ENCODE assay signal across 8 cellular contexts in genomic region chr5:149162401-149163084, GRCh38. TPM values are rescaled to one million over a fixed set of nuclear protein-coding genes. Genes with fewer than 3 reads are reported as not detected.
DNase-seq lines count a peak whose midpoint lies in the region; ATAC-seq and TF ChIP-seq lines count a peak whose summit lies in the region.
"Had no signal": no experiment of that assay in that cellular context is flagged by ENCODE, and none has a peak within 500 bp of the region (broad histone marks: within the 10 kb centered on the region; RNA-seq: fewer than 3 reads in every experiment).

No MANE protein-coding gene starts in this region.

- no peak overlapping the region for H3K4me3 Mint-ChIP-seq in activated T-helper 17 cell treated with anti-CD3 and anti-CD28 coated beads, Interleukin-2, amount 50 U/mL, for 72 hours
- no peak overlapping the region for H3K4me3 Mint-ChIP-seq in stimulated activated memory B cell treated with anti-CD40 and anti-IgM and Interleukin-4, amounts not matched to agents 10 μg/mL and 1 μg/mL and 100 μg/mL, for 72 hours
- H3K4me3 Mint-ChIP-seq in activated T-helper 2 cell treated with anti-CD3 and anti-CD28 coated beads, Interferon-gamma antibody, Interleukin-2, Interleukin-4, amounts not matched to agents 10 μg/mL and 5 μg/mL and 100 μg/mL, durations not matched to agents 14 hours and 24 hours and 36 hours (ENCODE audit: low read depth), result no peak overlapping the region
- H3K4me3 Mint-ChIP-seq in HFFc6, result no peak overlapping the region

- TF ChIP-seq CTCF in HFFc6 (IDR thresholded peaks at IDR 0.05), result no peak

- H3K9me3 Mint-ChIP-seq in activated T-helper 17 cell treated with anti-CD3 and anti-CD28 coated beads, Interleukin-2, amount 50 U/mL, for 72 hours, result no peaks in the 10 kb centered on the region
- H3K9me3 Mint-ChIP-seq in stimulated activated memory B cell treated with anti-CD40 and anti-IgM and Interleukin-4, amounts not matched to agents 10 μg/mL and 1 μg/mL and 100 μg/mL, for 72 hours, result no peaks in the 10 kb centered on the region
- no peaks in the 10 kb centered on the region for H3K9me3 Mint-ChIP-seq in activated T-helper 2 cell treated with anti-CD3 and anti-CD28 coated beads, Interferon-gamma antibody, Interleukin-2, Interleukin-4, amounts not matched to agents 10 μg/mL and 5 μg/mL and 100 μg/mL, durations not matched to agents 14 hours and 24 hours and 36 hours
- H3K9me3 Mint-ChIP-seq in HFFc6, result no peaks in the 10 kb centered on the region

- ATAC-seq in GM19438 (IDR thresholded peaks at IDR 0.05; ENCODE audit: low read depth, unreplicated experiment) (peak; percentile 86), HG03039 (IDR thresholded peaks at IDR 0.05; ENCODE audit: unreplicated experiment) (peak; percentile 69)
- peak; percentile 44 for ATAC-seq in activated T-helper 17 cell treated with anti-CD3 and anti-CD28 coated beads, Interleukin-2, amount 50 U/mL, for 72 hours (replicated peaks)
- peak; percentile 64 for ATAC-seq in stimulated activated memory B cell treated with anti-CD40 and anti-IgM and Interleukin-4, amounts not matched to agents 10 μg/mL and 1 μg/mL and 100 μg/mL, for 72 hours
- ATAC-seq: left colon had no signal

- no peak for DNase-seq in activated T-helper 2 cell treated with anti-CD3 and anti-CD28 coated beads, Interferon-gamma antibody, Interleukin-2, Interleukin-4, amounts not matched to agents 10 μg/mL and 5 μg/mL and 100 μg/mL, durations not matched to agents 14 hours and 24 hours and 36 hours (ENCODE audit: low spot score)
- DNase-seq in HFFc6, result no peak
- no peak for DNase-seq in NCI-H345 (lab: John Stamatoyannopoulos, UW)
- DNase-seq: left colon had no signal

- H3K27me3 Mint-ChIP-seq in activated T-helper 17 cell treated with anti-CD3 and anti-CD28 coated beads, Interleukin-2, amount 50 U/mL, for 72 hours, result peaks cover 6% of the 10 kb centered on the region
- H3K27me3 Mint-ChIP-seq in stimulated activated memory B cell treated with anti-CD40 and anti-IgM and Interleukin-4, amounts not matched to agents 10 μg/mL and 1 μg/mL and 100 μg/mL, for 72 hours, result peaks cover 10% of the 10 kb centered on the region
- peaks cover 20% of the 10 kb centered on the region for H3K27me3 Mint-ChIP-seq in activated T-helper 2 cell treated with anti-CD3 and anti-CD28 coated beads, Interferon-gamma antibody, Interleukin-2, Interleukin-4, amounts not matched to agents 10 μg/mL and 5 μg/mL and 100 μg/mL, durations not matched to agents 14 hours and 24 hours and 36 hours (ENCODE audit: low read depth)
- H3K27me3 Mint-ChIP-seq in HFFc6 (ENCODE audit: insufficient read depth), result no peaks in the 10 kb centered on the region; the same call in 1 of the 2 replicates

- intact Hi-C loops in activated T-helper 2 cell treated with anti-CD3 and anti-CD28 coated beads, Interferon-gamma antibody, Interleukin-2, Interleukin-4, amounts not matched to agents 10 μg/mL and 5 μg/mL and 100 μg/mL, durations not matched to agents 14 hours and 24 hours and 36 hours (cut with micrococcal nuclease), result no loop called here

- H3K27ac Mint-ChIP-seq in activated T-helper 17 cell treated with anti-CD3 and anti-CD28 coated beads, Interleukin-2, amount 50 U/mL, for 72 hours, result no peak overlapping the region
- H3K27ac Mint-ChIP-seq in stimulated activated memory B cell treated with anti-CD40 and anti-IgM and Interleukin-4, amounts not matched to agents 10 μg/mL and 1 μg/mL and 100 μg/mL, for 72 hours, result no peak overlapping the region
- H3K27ac Mint-ChIP-seq in activated T-helper 2 cell treated with anti-CD3 and anti-CD28 coated beads, Interferon-gamma antibody, Interleukin-2, Interleukin-4, amounts not matched to agents 10 μg/mL and 5 μg/mL and 100 μg/mL, durations not matched to agents 14 hours and 24 hours and 36 hours, result no peak overlapping the region
- no peak overlapping the region for H3K27ac Mint-ChIP-seq in HFFc6

- H3K36me3 Mint-ChIP-seq in activated T-helper 17 cell treated with anti-CD3 and anti-CD28 coated beads, Interleukin-2, amount 50 U/mL, for 72 hours (ENCODE audit: low read depth), result no peaks in the 10 kb centered on the region
- no peaks in the 10 kb centered on the region for H3K36me3 Mint-ChIP-seq in stimulated activated memory B cell treated with anti-CD40 and anti-IgM and Interleukin-4, amounts not matched to agents 10 μg/mL and 1 μg/mL and 100 μg/mL, for 72 hours
- H3K36me3 Mint-ChIP-seq in activated T-helper 2 cell treated with anti-CD3 and anti-CD28 coated beads, Interferon-gamma antibody, Interleukin-2, Interleukin-4, amounts not matched to agents 10 μg/mL and 5 μg/mL and 100 μg/mL, durations not matched to agents 14 hours and 24 hours and 36 hours (ENCODE audit: low read depth), result no peaks in the 10 kb centered on the region
- H3K36me3 Mint-ChIP-seq in HFFc6 (ENCODE audit: low read depth), result no peaks in the 10 kb centered on the region

- H3K4me1 Mint-ChIP-seq in activated T-helper 17 cell treated with anti-CD3 and anti-CD28 coated beads, Interleukin-2, amount 50 U/mL, for 72 hours, result no peaks in the 10 kb centered on the region
- H3K4me1 Mint-ChIP-seq in stimulated activated memory B cell treated with anti-CD40 and anti-IgM and Interleukin-4, amounts not matched to agents 10 μg/mL and 1 μg/mL and 100 μg/mL, for 72 hours, result no peaks in the 10 kb centered on the region
- no peaks in the 10 kb centered on the region for H3K4me1 Mint-ChIP-seq in activated T-helper 2 cell treated with anti-CD3 and anti-CD28 coated beads, Interferon-gamma antibody, Interleukin-2, Interleukin-4, amounts not matched to agents 10 μg/mL and 5 μg/mL and 100 μg/mL, durations not matched to agents 14 hours and 24 hours and 36 hours (ENCODE audit: low read depth)
- H3K4me1 Mint-ChIP-seq in HFFc6 (ENCODE audit: low read depth), result peaks cover 48% of the 10 kb centered on the region

RNA-seq across cellular contexts. Expression of gene ABLIM3, which starts 21.2 kb away (rescaled TPM):
- under 1 TPM; 0.41 to 0.61 TPM for total RNA-seq in activated T-helper 17 cell treated with anti-CD3 and anti-CD28 coated beads, Interleukin-2, amount 50 U/mL, for 72 hours
- total RNA-seq in activated T-helper 2 cell treated with anti-CD3 and anti-CD28 coated beads, Interferon-gamma antibody, Interleukin-2, Interleukin-4, amounts not matched to agents 10 μg/mL and 5 μg/mL and 100 μg/mL, durations not matched to agents 14 hours and 24 hours and 36 hours, result not detected in 2 replicates
- 10 to 100 TPM; 29.3 to 54.1 (median 48.3) TPM for total RNA-seq in HFFc6 (2021; fragmentation: NEBNext Ultra II Directional; extraction: Animal tissue kit (Norgen Biotek cat#: 25700))

Comparison
In these comparisons a context has a peak if more than half of its experiments do, and no peak if none do; other contexts are left out.
1. RNA of gene ABLIM3, which starts 21.2 kb away (total RNA-seq): 29.3 to 54.1 TPM in HFFc6; 0.41 to 0.61 TPM in activated T-helper 17 cell treated with anti-CD3 and anti-CD28 coated beads, Interleukin-2, amount 50 U/mL, for 72 hours and not detected in activated T-helper 2 cell treated with anti-CD3 and anti-CD28 coated beads, Interferon-gamma antibody, Interleukin-2, Interleukin-4, amounts not matched to agents 10 μg/mL and 5 μg/mL and 100 μg/mL, durations not matched to agents 14 hours and 24 hours and 36 hours; every median in the first group is over 10 times any median in the second.
2. Peak in every context shown above with its lines, with median percentiles within 50 percentile points of each other: ATAC-seq.